Comparison of ENCODE assay signal across 11 cellular contexts in the genomic region with DNA sequence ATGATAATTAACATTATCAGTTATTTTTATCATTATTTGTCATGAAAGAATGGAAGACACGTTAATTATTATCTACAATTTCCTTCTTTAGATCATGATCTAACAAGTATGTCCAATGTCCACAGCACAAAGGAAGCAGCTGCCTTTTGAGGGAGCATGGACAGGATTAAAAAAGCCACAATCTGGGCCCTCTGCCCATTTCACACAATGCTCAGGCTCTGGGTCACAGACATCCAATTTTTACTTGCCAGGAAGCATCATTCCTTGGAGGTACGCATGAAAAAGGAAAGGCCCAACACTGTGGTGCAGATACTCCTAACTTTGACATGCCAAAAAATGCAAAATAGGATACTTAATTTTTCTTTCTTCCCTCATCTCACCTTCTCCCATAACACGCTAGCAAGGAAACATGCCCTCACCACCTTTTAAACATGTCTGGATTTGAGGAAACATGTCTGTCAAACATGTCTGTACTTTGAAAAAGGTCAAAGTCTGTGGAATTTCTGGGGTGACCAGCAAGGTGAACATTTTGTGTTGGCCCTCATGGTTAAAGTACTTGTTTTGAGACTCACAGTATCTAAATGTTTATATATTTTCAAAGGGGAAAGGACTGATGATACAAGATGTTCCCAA. TPM values are rescaled to one million over a fixed set of nuclear protein-coding genes. Genes with fewer than 3 reads are reported as not detected.
A peak's percentile ranks its signal among the peaks of the same experiment; 100 is the strongest.
DNase-seq lines count a peak whose midpoint lies in the region; ATAC-seq and TF ChIP-seq lines count a peak whose summit lies in the region.
"Had no signal": no experiment of that assay in that cellular context is flagged by ENCODE, and none has a peak within 500 bp of the region (broad histone marks: within the 10 kb centered on the region; RNA-seq: fewer than 3 reads in every experiment).

No MANE protein-coding gene starts in this region.

- H3K27me3 Mint-ChIP-seq in type B pancreatic cell = no peaks in the 10 kb centered on the region
- peaks cover 7% of the 10 kb centered on the region for H3K27me3 Mint-ChIP-seq in activated T-helper 2 cell treated with anti-CD3 and anti-CD28 coated beads, Interferon-gamma antibody, Interleukin-2, Interleukin-4, amounts not matched to agents 10 μg/mL and 5 μg/mL and 100 μg/mL, durations not matched to agents 14 hours and 24 hours and 36 hours (ENCODE audit: low read depth)

- H2BK5ac ChIP-seq in mesenchymal stem cell (ENCODE audit: low read depth, low read length, poor library complexity, severe bottlenecking) = no peak overlapping the region

- peak; percentile 44 for DNase-seq in CMK (ENCODE audit: low read depth)
- peak; percentile 91 for DNase-seq in NCI-H2196 treated with DMSO at 0.1 percent for 48 hours (lab: John Stamatoyannopoulos, UW; ENCODE audit: unreplicated experiment)
- peak; percentile 46 for DNase-seq in dedifferentiated amniotic fluid mesenchymal stem cell (ENCODE audit: extremely low spot score)
- DNase-seq in mesenchymal stem cell = peak; percentile 65
- DNase-seq in type B pancreatic cell (ENCODE audit: extremely low spot score, unreplicated experiment) = no peak
- no peak for DNase-seq in activated T-helper 2 cell treated with anti-CD3 and anti-CD28 coated beads, Interferon-gamma antibody, Interleukin-2, Interleukin-4, amounts not matched to agents 10 μg/mL and 5 μg/mL and 100 μg/mL, durations not matched to agents 14 hours and 24 hours and 36 hours (ENCODE audit: low spot score)
- DNase-seq: activated T-cell treated with anti-CD3 and anti-CD28 coated beads for 4 hours, DND-41, NCI-H2171 treated with DMSO at 0.1 percent for 48 hours had no signal

- H3K4ac ChIP-seq in mesenchymal stem cell (ENCODE audit: low read depth in 1 of 2, low read length in 2 of 2) = no peak overlapping the region

- H3K9me3 ChIP-seq in mesenchymal stem cell (ENCODE audit: control insufficient read depth, low read length) = no peaks in the 10 kb centered on the region

- peak overlapping the region in 1 of 2 experiments; percentile 45 for H3K18ac ChIP-seq in mesenchymal stem cell (ENCODE audit: low read depth in 1 of 2, low read length in 2 of 2)

- WGBS in mesenchymal stem cell = 45% methylated on average over 2 of the region's 3 CpGs

- H3K14ac ChIP-seq in mesenchymal stem cell (ENCODE audit: low read length in 2 of 2) = no peak overlapping the region

- no peak overlapping the region for H3K4me3 ChIP-seq in mesenchymal stem cell (ENCODE audit: insufficient read depth in 1 of 2, low read depth in 1 of 2, low read length in 2 of 2)

- H3K27ac ChIP-seq in mesenchymal stem cell (ENCODE audit: low read length, poor library complexity, severe bottlenecking) = peak overlapping the region; percentile 87

- H3K27me3 ChIP-seq in mesenchymal stem cell (ENCODE audit: control insufficient read depth in 1 of 2, insufficient read depth in 1 of 2, low read length in 2 of 2) = no peaks in the 10 kb centered on the region

- peaks cover 27% of the 10 kb centered on the region for H3K79me1 ChIP-seq in mesenchymal stem cell (replicated peaks; ENCODE audit: low read length, poor library complexity, severe bottlenecking)

- intact Hi-C loops in activated T-helper 2 cell treated with anti-CD3 and anti-CD28 coated beads, Interferon-gamma antibody, Interleukin-2, Interleukin-4, amounts not matched to agents 10 μg/mL and 5 μg/mL and 100 μg/mL, durations not matched to agents 14 hours and 24 hours and 36 hours (cut with micrococcal nuclease) = loop anchor here (5.0 kb wide), 1 partner anchor 43 kb away; no protein-coding TSS in a partner anchor

- peaks cover 0 to 16% of the 10 kb centered on the region in 2 experiments for H3K36me3 ChIP-seq in mesenchymal stem cell (ENCODE audit: control insufficient read depth in 1 of 2, insufficient read depth in 2 of 2, low read depth in 1 of 2, low read length in 2 of 2)

- TF ChIP-seq CTCF in type B pancreatic cell (conservative IDR thresholded peaks at IDR 0.05) = no peak

- H2AFZ ChIP-seq in mesenchymal stem cell (ENCODE audit: low read depth, low read length) = no peak overlapping the region

- no peaks in the 10 kb centered on the region for H3K9me3 Mint-ChIP-seq in type B pancreatic cell
- H3K9me3 Mint-ChIP-seq in activated T-helper 2 cell treated with anti-CD3 and anti-CD28 coated beads, Interferon-gamma antibody, Interleukin-2, Interleukin-4, amounts not matched to agents 10 μg/mL and 5 μg/mL and 100 μg/mL, durations not matched to agents 14 hours and 24 hours and 36 hours = no peaks in the 10 kb centered on the region

- no peak overlapping the region for H4K8ac ChIP-seq in mesenchymal stem cell (ENCODE audit: low read length)

- no peak overlapping the region for H3K4me2 ChIP-seq in mesenchymal stem cell (ENCODE audit: low read length, poor library complexity, severe bottlenecking)

- H3K9ac ChIP-seq in mesenchymal stem cell (ENCODE audit: low read length) = peak overlapping the region; percentile 57

- H3K23ac ChIP-seq in mesenchymal stem cell (ENCODE audit: low read length in 2 of 2) = no peak overlapping the region

- H2AK5ac ChIP-seq in mesenchymal stem cell (ENCODE audit: low read length, severe bottlenecking) = peak overlapping the region; percentile 23

- H2BK15ac ChIP-seq in mesenchymal stem cell (ENCODE audit: low read depth, poor library complexity, severe bottlenecking) = no peak overlapping the region

- peaks cover under 1% of the 10 kb centered on the region for H3K4me1 Mint-ChIP-seq in type B pancreatic cell (ENCODE audit: unreplicated experiment)
- peaks cover 9% of the 10 kb centered on the region for H3K4me1 Mint-ChIP-seq in activated T-helper 2 cell treated with anti-CD3 and anti-CD28 coated beads, Interferon-gamma antibody, Interleukin-2, Interleukin-4, amounts not matched to agents 10 μg/mL and 5 μg/mL and 100 μg/mL, durations not matched to agents 14 hours and 24 hours and 36 hours (ENCODE audit: low read depth)

- H3K4me3 Mint-ChIP-seq in type B pancreatic cell = no peak overlapping the region
- no peak overlapping the region for H3K4me3 Mint-ChIP-seq in activated T-helper 2 cell treated with anti-CD3 and anti-CD28 coated beads, Interferon-gamma antibody, Interleukin-2, Interleukin-4, amounts not matched to agents 10 μg/mL and 5 μg/mL and 100 μg/mL, durations not matched to agents 14 hours and 24 hours and 36 hours (ENCODE audit: low read depth)

- ATAC-seq in HG03159 (IDR thresholded peaks at IDR 0.05; ENCODE audit: unreplicated experiment) = no peak
- ATAC-seq in HG03432 (IDR thresholded peaks at IDR 0.05; ENCODE audit: unreplicated experiment) = no peak

- no peak overlapping the region for H3K27ac Mint-ChIP-seq in type B pancreatic cell
- no peak overlapping the region for H3K27ac Mint-ChIP-seq in activated T-helper 2 cell treated with anti-CD3 and anti-CD28 coated beads, Interferon-gamma antibody, Interleukin-2, Interleukin-4, amounts not matched to agents 10 μg/mL and 5 μg/mL and 100 μg/mL, durations not matched to agents 14 hours and 24 hours and 36 hours

- H2BK120ac ChIP-seq in mesenchymal stem cell (ENCODE audit: low read depth, low read length) = no peak overlapping the region

- H3K4me1 ChIP-seq in mesenchymal stem cell (ENCODE audit: control insufficient read depth, insufficient read depth, low read depth, low read length) = peaks cover 17% of the 10 kb centered on the region

- H2BK12ac ChIP-seq in mesenchymal stem cell (ENCODE audit: low read length in 2 of 2) = no peak overlapping the region

- H4K91ac ChIP-seq in mesenchymal stem cell (ENCODE audit: low read length) = no peak overlapping the region

- no peaks in the 10 kb centered on the region for H3K36me3 Mint-ChIP-seq in type B pancreatic cell
- H3K36me3 Mint-ChIP-seq in activated T-helper 2 cell treated with anti-CD3 and anti-CD28 coated beads, Interferon-gamma antibody, Interleukin-2, Interleukin-4, amounts not matched to agents 10 μg/mL and 5 μg/mL and 100 μg/mL, durations not matched to agents 14 hours and 24 hours and 36 hours (ENCODE audit: low read depth) = no peaks in the 10 kb centered on the region

RNA-seq across cellular contexts. Expression of a gene that starts 40.0 kb away (rescaled TPM):
- polyA plus RNA-seq in mesenchymal stem cell (2013, experiment 1 of 2) = 46.4 TPM
- 48.5 TPM for polyA plus RNA-seq in mesenchymal stem cell (2013, experiment 2 of 2)
- total RNA-seq in type B pancreatic cell (ENCODE audit: low replicate concordance) = 66.0 and 104 TPM in 2 replicates
- total RNA-seq in activated T-helper 2 cell treated with anti-CD3 and anti-CD28 coated beads, Interferon-gamma antibody, Interleukin-2, Interleukin-4, amounts not matched to agents 10 μg/mL and 5 μg/mL and 100 μg/mL, durations not matched to agents 14 hours and 24 hours and 36 hours = 30.3 and 33.5 TPM in 2 replicates

Comparison
In these comparisons a context has a peak if more than half of its experiments do, and no peak if none do; other contexts are left out.
1. DNase-seq: peak in CMK (single experiment), NCI-H2196 treated with DMSO at 0.1 percent for 48 hours (single experiment), dedifferentiated amniotic fluid mesenchymal stem cell (single experiment) and mesenchymal stem cell (single experiment); none in type B pancreatic cell (single experiment) and activated T-helper 2 cell treated with anti-CD3 and anti-CD28 coated beads, Interferon-gamma antibody, Interleukin-2, Interleukin-4, amounts not matched to agents 10 μg/mL and 5 μg/mL and 100 μg/mL, durations not matched to agents 14 hours and 24 hours and 36 hours (single experiment).